ENCODE assay signal across 10 cellular contexts in genomic region chr5:94700592-94700991, GRCh38.
DNase-seq lines count a peak whose midpoint lies in the region; ATAC-seq lines count a peak whose summit lies in the region.
"Had no signal": no experiment of that assay in that cellular context is flagged by ENCODE, and none has a peak within 500 bp of the region (broad histone marks: within the 10 kb centered on the region; RNA-seq: fewer than 3 reads in every experiment).

No MANE protein-coding gene starts in this region.

- no peak overlapping the region for H3K4me3 ChIP-seq in MG63

- no peaks in the 10 kb centered on the region for H3K36me3 ChIP-seq in MG63

- ATAC-seq in GM19023 (IDR thresholded peaks at IDR 0.05; ENCODE audit: unreplicated experiment) (peak; percentile 62), GM21717 (IDR thresholded peaks at IDR 0.05; ENCODE audit: unreplicated experiment) (peak; percentile 86), HG03196 (IDR thresholded peaks at IDR 0.05; ENCODE audit: unreplicated experiment) (peak; percentile 74)
- ATAC-seq: WTC11 had no signal

- DNase-seq in kidney tubule cell (ENCODE audit: low spot score) (peak; percentile 10), OCI-M1 (lab: John Stamatoyannopoulos, UW) (no peak), MG63 (no peak), H4 (ENCODE audit: low spot score) (no peak)
- DNase-seq: amniotic stem cell, NCI-H1105 had no signal

- H3K27me3 ChIP-seq in MG63, result no peaks in the 10 kb centered on the region

- H3K9me3 ChIP-seq in MG63, result no peaks in the 10 kb centered on the region
